Comparison of ENCODE assay signal across 8 cellular contexts in the genomic region with DNA sequence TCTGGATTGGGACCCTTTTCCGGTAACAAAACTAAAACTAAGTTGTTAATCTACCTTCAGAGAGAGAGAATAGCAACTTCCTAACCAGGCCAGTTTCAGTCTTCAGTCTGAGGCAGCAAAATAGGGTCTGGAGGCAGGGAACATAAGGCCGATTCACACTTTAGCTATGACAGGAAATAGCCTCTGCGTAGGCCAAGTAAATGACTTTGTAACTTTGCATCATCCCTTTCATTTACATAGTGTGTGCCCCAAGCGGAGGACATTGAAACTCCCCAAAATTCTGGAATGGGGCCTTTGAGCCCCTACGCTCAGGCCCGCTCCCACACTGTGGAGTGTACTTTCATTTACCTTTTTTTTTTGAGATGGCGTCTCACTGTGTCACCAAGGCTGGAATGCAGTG. TPM values are rescaled to one million over a fixed set of nuclear protein-coding genes. Genes with fewer than 3 reads are reported as not detected.
A peak's percentile ranks its signal among the peaks of the same experiment; 100 is the strongest.
DNase-seq lines count a peak whose midpoint lies in the region; ATAC-seq and TF ChIP-seq lines count a peak whose summit lies in the region.

No MANE protein-coding gene starts in this region.

- no peak overlapping the region for H3K4me3 ChIP-seq in cardiac muscle cell
- H3K4me3 ChIP-seq in adrenal gland = no peak overlapping the region

- H3K9me3 Mint-ChIP-seq in naive thymus-derived CD8-positive, alpha-beta T cell = no peaks in the 10 kb centered on the region

- H3K4me1 ChIP-seq in cardiac muscle cell (ENCODE audit: low read depth) (no peaks in the 10 kb centered on the region), adrenal gland (replicated peaks in 1 of 2) (peaks cover 7 to 53% of the 10 kb centered on the region in 2 donors)

- H3K27me3 Mint-ChIP-seq in naive thymus-derived CD8-positive, alpha-beta T cell = no peaks in the 10 kb centered on the region

- H3K4me1 Mint-ChIP-seq in naive thymus-derived CD8-positive, alpha-beta T cell = peaks cover 45 to 93% (median 82%) of the 10 kb centered on the region in 4 donors

- peak overlapping the region; percentile 36 to 97 (median 91) for H3K27ac Mint-ChIP-seq in naive thymus-derived CD8-positive, alpha-beta T cell

- TF ChIP-seq CTCF in cardiac muscle cell (IDR thresholded peaks at IDR 0.05; ENCODE audit: low read depth, low read length) (peak; percentile 3), adrenal gland (IDR thresholded peaks at IDR 0.05) (no peak)

- peak overlapping the region; percentile 15 to 81 (median 58) for H3K4me3 Mint-ChIP-seq in naive thymus-derived CD8-positive, alpha-beta T cell

- intact Hi-C loops in Right ventricle myocardium inferior (cut with DNase I) = loop anchor here (5.0 kb wide), 2 partner anchors 95 to 110 kb away; partner anchors contain the start of gene HUS1
- intact Hi-C loops in adrenal gland (cut with DNase I) = no loop called here

- DNase-seq in cardiac muscle cell (ENCODE audit: low read depth in 1 of 2, low spot score in 1 of 2) = peak in 1 of 2 donors; percentile 78
- no peak for DNase-seq in Right ventricle myocardium inferior (ENCODE audit: missing footprints)
- peak in 1 of 7 donors; percentile 25 for DNase-seq in adrenal gland
- DNase-seq in naive thymus-derived CD8-positive, alpha-beta T cell = peak in 1 of 10 donors; percentile 37
- no peak for DNase-seq in NCI-H748 treated with DMSO at 0.1 percent for 48 hours (lab: John Stamatoyannopoulos, UW)
- DNase-seq in cerebellum (ENCODE audit: low spot score) = no peak
- DNase-seq in NCI-H82 treated with DMSO at 0.1 percent for 48 hours (lab: John Stamatoyannopoulos, UW; ENCODE audit: unreplicated experiment) = no peak

- H3K9me3 ChIP-seq in cardiac muscle cell (ENCODE audit: low read depth) (no peaks in the 10 kb centered on the region), adrenal gland (replicated peaks in 1 of 3) (no peaks in the 10 kb centered on the region)

- H3K27ac ChIP-seq in cardiac muscle cell (no peak overlapping the region), adrenal gland (peak overlapping the region; percentile 24 to 99 (median 98))

- no peak for TF ChIP-seq POLR2A in adrenal gland (IDR thresholded peaks at IDR 0.05)

- no peaks in the 10 kb centered on the region for H3K36me3 ChIP-seq in cardiac muscle cell
- peaks cover 0 to 5% of the 10 kb centered on the region in 2 donors for H3K36me3 ChIP-seq in adrenal gland (replicated peaks in 1 of 2)

- H3K36me3 Mint-ChIP-seq in naive thymus-derived CD8-positive, alpha-beta T cell = peaks cover 0 to 21% (median 7%) of the 10 kb centered on the region in 3 donors

- H3K27me3 ChIP-seq in cardiac muscle cell (peaks cover 3% of the 10 kb centered on the region), adrenal gland (no peaks in the 10 kb centered on the region)

- WGBS in adrenal gland, 4 donors = 80 to 88% (median 85%) methylated on average over 7 of the region's 7 CpGs

- ATAC-seq in Right ventricle myocardium inferior (no peak), HG03378 (IDR thresholded peaks at IDR 0.05; ENCODE audit: unreplicated experiment) (peak; percentile 33)
- ATAC-seq in naive thymus-derived CD8-positive, alpha-beta T cell = no peak

- POLR2A ChIA-PET in naive thymus-derived CD8-positive, alpha-beta T cell (lab: Charles Lee) = interaction anchor here (0.7 to 3.9 kb wide), 6 partner anchors 8 to 108 kb away, joined by 3 to 45 read pairs (median 5); partner anchors contain the start of gene HUS1

RNA-seq across cellular contexts. Expression of gene UPP1, which starts 1.7 kb away (rescaled TPM):
- 13.6 and 26.5 TPM in 2 replicates for total RNA-seq in cardiac muscle cell
- polyA plus RNA-seq in cardiac muscle cell = 28.3 and 35.5 TPM in 2 replicates
- total RNA-seq in Right ventricle myocardium inferior = 20.9 TPM
- total RNA-seq in adrenal gland = 10 to 100 TPM in 7 of 8 donors, 1 to 10 TPM in 1; 6.9 to 47.1 (median 24.8) TPM
- 100 to 1,000 TPM in 2 of 3 donors, 10 to 100 TPM in 1; 15.9 to 132 (median 112) TPM for polyA plus RNA-seq in adrenal gland
- 10 to 100 TPM; 37.2 to 38.0 TPM for total RNA-seq in naive thymus-derived CD8-positive, alpha-beta T cell
- 10 to 100 TPM; 67.3 to 68.7 (median 68.6) TPM for polyA plus RNA-seq in naive thymus-derived CD8-positive, alpha-beta T cell
- 23.5 TPM for total RNA-seq in cerebellum

RNA-seq across cellular contexts. Expression of gene C7orf57, which starts 52.0 kb away (rescaled TPM):
- total RNA-seq in cardiac muscle cell (0.53 TPM in 1 of 2 replicates, not detected in the other), Right ventricle myocardium inferior (not detected), adrenal gland (1 to 10 TPM in 1 of 8 donors, not detected in 7; 1.7 TPM), cerebellum (2.4 TPM)
- polyA plus RNA-seq in cardiac muscle cell (0.11 TPM in 1 of 2 replicates, not detected in the other), adrenal gland (not detected)
- not detected for total RNA-seq in naive thymus-derived CD8-positive, alpha-beta T cell
- polyA plus RNA-seq in naive thymus-derived CD8-positive, alpha-beta T cell = under 1 TPM in 2 of 3 donors, not detected in 1; 0.07 to 0.13 TPM

RNA-seq across cellular contexts. Expression of gene SUN3, which starts 58.4 kb away (rescaled TPM):
- total RNA-seq in cardiac muscle cell (not detected in 2 replicates), Right ventricle myocardium inferior (not detected), adrenal gland (not detected), cerebellum (0.36 TPM)
- polyA plus RNA-seq in cardiac muscle cell (0.43 and 1.7 TPM in 2 replicates), adrenal gland (1 to 10 TPM in 1 of 3 donors, under 1 TPM in 1, not detected in 1; 0.20 to 1.0 TPM)
- total RNA-seq in naive thymus-derived CD8-positive, alpha-beta T cell = not detected
- polyA plus RNA-seq in naive thymus-derived CD8-positive, alpha-beta T cell = 1 to 10 TPM in 2 of 3 donors, under 1 TPM in 1; 0.60 to 2.3 (median 1.0) TPM
